ENCODE assay signal across 12 cellular contexts in genomic region chr18:59096098-59096779, GRCh38. TPM values are rescaled to one million over a fixed set of nuclear protein-coding genes. Genes with fewer than 3 reads are reported as not detected.
DNase-seq lines count a peak whose midpoint lies in the region; ATAC-seq, FAIRE-seq and TF ChIP-seq lines count a peak whose summit lies in the region.
"Had no signal": no experiment of that assay in that cellular context is flagged by ENCODE, and none has a peak within 500 bp of the region (broad histone marks: within the 10 kb centered on the region; RNA-seq: fewer than 3 reads in every experiment).

No MANE protein-coding gene starts in this region.

- ATAC-seq in gastroesophageal sphincter = no peak
- ATAC-seq: activated CD8-positive, alpha-beta T cell treated with anti-CD3 and anti-CD28 coated beads for 36 hours had no signal

- peak; percentile 71 to 85 (median 75) for TF ChIP-seq CTCF in H1 (IDR thresholded peaks at IDR 0.05; ENCODE audit: control extremely low read depth in 1 of 3, insufficient read depth in 1 of 3, low read depth in 1 of 3, low read length in 3 of 3)
- no peak for TF ChIP-seq CTCF in mammary epithelial cell (conservative IDR thresholded peaks at IDR 0.05 in 1 of 2, IDR thresholded peaks at IDR 0.05 in 1 of 2; ENCODE audit: extremely low read depth in 1 of 2, insufficient read depth in 1 of 2, low read depth in 1 of 2, low read length in 2 of 2)
- TF ChIP-seq CTCF in mesothelial cell of epicardium (IDR thresholded peaks at IDR 0.05; ENCODE audit: unreplicated experiment) = no peak
- no peak for TF ChIP-seq CTCF in gastroesophageal sphincter (IDR thresholded peaks at IDR 0.05)

- no peak overlapping the region for H2BK5ac ChIP-seq in H1 (ENCODE audit: low read depth, low read length)

- no peak overlapping the region for H4K91ac ChIP-seq in H1 (replicated peaks; ENCODE audit: insufficient read length, low read length)

- H3K4me3 Mint-ChIP-seq in mesothelial cell of epicardium = no peak overlapping the region
- H3K4me3 Mint-ChIP-seq: activated CD8-positive, alpha-beta T cell treated with anti-CD3 and anti-CD28 coated beads for 36 hours; CD4-positive, alpha-beta memory T cell; IgD-negative memory B cell had no signal

- no peak overlapping the region for H3K27ac Mint-ChIP-seq in mesothelial cell of epicardium
- H3K27ac Mint-ChIP-seq: activated CD8-positive, alpha-beta T cell treated with anti-CD3 and anti-CD28 coated beads for 36 hours; CD4-positive, alpha-beta memory T cell had no signal

- H2AK5ac ChIP-seq in H1 (ENCODE audit: low read depth, low read length) = no peak overlapping the region

- H3K4me2 ChIP-seq in H1 (ENCODE audit: insufficient read depth in 1 of 2, low read depth in 2 of 2, low read length in 2 of 2) (no peak overlapping the region), mammary epithelial cell (ENCODE audit: insufficient read depth, low read depth, low read length) (no peak overlapping the region)
- H3K4me2 ChIP-seq: smooth muscle cell had no signal

- no peak overlapping the region for H3K18ac ChIP-seq in H1 (ENCODE audit: extremely low read depth, low read length)

- H2BK15ac ChIP-seq in H1 (ENCODE audit: low read length) = no peak overlapping the region

- peak; percentile 99 for DNase-seq in NCI-H128 (lab: John Stamatoyannopoulos, UW; ENCODE audit: unreplicated experiment)
- DNase-seq in NCI-H2196 (lab: John Stamatoyannopoulos, UW; ENCODE audit: unreplicated experiment) = peak; percentile 94
- peak; percentile 38 to 70 for DNase-seq in H1 (ENCODE audit: low read depth in 1 of 2, low spot score in 2 of 2)
- no peak for DNase-seq in mammary epithelial cell
- DNase-seq in mesothelial cell of epicardium (ENCODE audit: low spot score in 2 of 2, unreplicated experiment in 2 of 2) = no peak
- no peak for DNase-seq in middle frontal gyrus (ENCODE audit: extremely low spot score, low spot score)
- DNase-seq: activated CD8-positive, alpha-beta T cell treated with anti-CD3 and anti-CD28 coated beads for 36 hours; CD4-positive, alpha-beta memory T cell had no signal

- H3K9me3 ChIP-seq in H1 (ENCODE audit: insufficient read depth in 2 of 2, low read depth in 1 of 2, low read length in 1 of 2) (no peaks in the 10 kb centered on the region), mammary epithelial cell (replicated peaks; ENCODE audit: insufficient read depth, low read length) (no peaks in the 10 kb centered on the region), gastroesophageal sphincter (no peaks in the 10 kb centered on the region)

- H2BK20ac ChIP-seq in H1 (ENCODE audit: low read length) = no peak overlapping the region; the same call in 1 of the 2 replicates

- H3K4ac ChIP-seq in H1 (replicated peaks; ENCODE audit: insufficient read length, low read depth, low read length) = no peak overlapping the region

- peaks cover 0 to 3% (median 1%) of the 10 kb centered on the region in 4 experiments; a peak in 4 of 7 replicates for H3K4me1 ChIP-seq in H1 (replicated peaks in 1 of 4; ENCODE audit: control insufficient read depth in 3 of 4, insufficient read depth in 4 of 4, low read length in 3 of 4)
- no peaks in the 10 kb centered on the region for H3K4me1 ChIP-seq in mammary epithelial cell (ENCODE audit: insufficient read depth, low read length)
- no peaks in the 10 kb centered on the region for H3K4me1 ChIP-seq in gastroesophageal sphincter

- no peak overlapping the region for H4K8ac ChIP-seq in H1 (ENCODE audit: extremely low read depth, insufficient read depth, low read length)

- TF ChIP-seq RAD21 in H1 (IDR thresholded peaks at IDR 0.05 in 1 of 2, conservative IDR thresholded peaks at IDR 0.05 in 1 of 2; ENCODE audit: low read depth in 2 of 2, low read length in 2 of 2) = peak; percentile 58 to 65

- H3K4me3 ChIP-seq in H1 (ENCODE audit: extremely low read depth in 1 of 4, insufficient read depth in 2 of 4, low read depth in 3 of 4, low read length in 4 of 4) = no peak overlapping the region
- H3K4me3 ChIP-seq in mammary epithelial cell (replicated peaks in 1 of 3; ENCODE audit: insufficient read depth in 1 of 3, low read depth in 2 of 3, low read length in 3 of 3) = no peak overlapping the region
- no peak overlapping the region for H3K4me3 ChIP-seq in gastroesophageal sphincter
- H3K4me3 ChIP-seq: smooth muscle cell had no signal

- no peaks in the 10 kb centered on the region for H3K9me3 Mint-ChIP-seq in mesothelial cell of epicardium
- H3K9me3 Mint-ChIP-seq: activated CD8-positive, alpha-beta T cell treated with anti-CD3 and anti-CD28 coated beads for 36 hours; CD4-positive, alpha-beta memory T cell had no signal

- no peak for TF ChIP-seq POLR2A in H1 (IDR thresholded peaks at IDR 0.05; ENCODE audit: control extremely low read depth in 1 of 2, low read depth in 2 of 2, low read length in 2 of 2)
- no peak for TF ChIP-seq POLR2A in gastroesophageal sphincter (IDR thresholded peaks at IDR 0.05)

- H3K9ac ChIP-seq in H1 (replicated peaks in 1 of 4; ENCODE audit: extremely low read depth in 1 of 4, low read depth in 3 of 4, low read length in 3 of 4) = no peak overlapping the region
- H3K9ac ChIP-seq in mammary epithelial cell (ENCODE audit: insufficient read depth, low read length) = no peak overlapping the region

- H3K4me1 Mint-ChIP-seq in mesothelial cell of epicardium = no peaks in the 10 kb centered on the region
- H3K4me1 Mint-ChIP-seq: CD4-positive, alpha-beta memory T cell had no signal

- H4K20me1 ChIP-seq in H1 (replicated peaks in 1 of 2; ENCODE audit: control insufficient read depth in 1 of 2, insufficient read depth in 2 of 2, low read length in 2 of 2) = no peaks in the 10 kb centered on the region
- no peaks in the 10 kb centered on the region for H4K20me1 ChIP-seq in mammary epithelial cell (ENCODE audit: insufficient read depth, low read length)

- peak overlapping the region; percentile 84 for H2AFZ ChIP-seq in H1 (ENCODE audit: low read length)
- no peak overlapping the region for H2AFZ ChIP-seq in mammary epithelial cell (ENCODE audit: low read depth, low read length)

- in situ Hi-C loops in mammary epithelial cell (cut with MboI; ENCODE audit: low sequenced_read_pairs in 2 of 2) = no loop called here

- no peak overlapping the region for H2BK12ac ChIP-seq in H1 (ENCODE audit: low read depth, low read length)

- POLR2A ChIA-PET in H1 (lab: Charles Lee; ENCODE audit: partially characterized antibody) = no interaction called here

- no peak overlapping the region for H3K14ac ChIP-seq in H1 (ENCODE audit: insufficient read length)

- no peak overlapping the region for H3K23ac ChIP-seq in H1 (ENCODE audit: insufficient read length)

- no peak overlapping the region for H3K56ac ChIP-seq in H1 (replicated peaks; ENCODE audit: insufficient read length, low read depth, low read length)

- H3K27me3 ChIP-seq in H1 (replicated peaks in 1 of 4; ENCODE audit: control insufficient read depth in 3 of 4, extremely low read depth in 1 of 4, insufficient read depth in 3 of 4, low read length in 3 of 4) (peaks cover 0 to 2% (median 0%) of the 10 kb centered on the region in 4 experiments; a peak in 1 of 7 replicates), mammary epithelial cell (ENCODE audit: insufficient read depth, low read length) (peaks cover 8% of the 10 kb centered on the region), gastroesophageal sphincter (peaks cover 4% of the 10 kb centered on the region)

- intact Hi-C loops in mammary epithelial cell (cut with micrococcal nuclease) = no loop called here

- no peak overlapping the region for H2BK120ac ChIP-seq in H1 (replicated peaks; ENCODE audit: low read depth, low read length)

- peaks cover 25% of the 10 kb centered on the region for H3K27me3 Mint-ChIP-seq in mesothelial cell of epicardium (ENCODE audit: low read depth)

- H3K36me3 ChIP-seq in H1 (ENCODE audit: control insufficient read depth in 2 of 4, insufficient read depth in 4 of 4, low read length in 3 of 4) (no peaks in the 10 kb centered on the region), mammary epithelial cell (ENCODE audit: insufficient read depth, low read length) (no peaks in the 10 kb centered on the region), gastroesophageal sphincter (no peaks in the 10 kb centered on the region)

- H3K79me1 ChIP-seq in H1 (ENCODE audit: low read depth, low read length) = no peaks in the 10 kb centered on the region

- no TSS peak for BruUV-seq in mammary epithelial cell (replicated peaks; lab: Mats Ljungman, UMichigan)

- 62% methylated on average over 7 of the region's 7 CpGs; no CpG with 5 or more reads in 1 of the 2 experiments for WGBS in H1 (ENCODE audit: extremely low coverage in 1 of 2, insufficient coverage in 1 of 2, insufficient read length in 1 of 2, insufficient replicate concordance in 2 of 2, low coverage in 1 of 2, low lambda C conversion rate in 2 of 2, missing lambda C conversion rate in 1 of 2), 2 experiments
- WGBS in mammary epithelial cell (ENCODE audit: low coverage, missing lambda C conversion rate) = 84% methylated on average over 7 of the region's 7 CpGs
- 70 to 80% methylated on average over 2 to 4 of the region's 7 CpGs for WGBS in gastroesophageal sphincter (ENCODE audit: low coverage in 1 of 2), 2 donors

- H3K27ac ChIP-seq in H1 (ENCODE audit: low read depth, low read length) (no peak overlapping the region), mammary epithelial cell (ENCODE audit: insufficient read depth, low read depth, low read length) (no peak overlapping the region), gastroesophageal sphincter (no peak overlapping the region)

- TF ChIP-seq EP300 in H1 (IDR thresholded peaks at IDR 0.05; ENCODE audit: borderline replicate concordance in 1 of 2, low read depth in 2 of 2, low read length in 2 of 2) (no peak), gastroesophageal sphincter (IDR thresholded peaks at IDR 0.05) (no peak)

- dilution Hi-C loops in mammary epithelial cell (cut with HindIII; ENCODE audit: low sequenced_read_pairs) = no loop called here

- CTCF ChIA-PET in H1 (lab: Charles Lee; ENCODE audit: partially characterized antibody) = interaction anchor here (0.6 to 2.8 kb wide), 3 partner anchors 11 to 31 kb away, joined by 3 to 10 read pairs (median 10); no protein-coding TSS in a partner anchor
- CTCF ChIA-PET in mammary epithelial cell (lab: Charles Lee; ENCODE audit: low non-redundant PET) = no interaction called here

- peak; percentile 62 for FAIRE-seq in H1 (lab: Jason Lieb, UNC)
- FAIRE-seq: endothelial cell of umbilical vein had no signal

- no peak overlapping the region for H4K5ac ChIP-seq in H1 (ENCODE audit: insufficient read length, low read depth, low read length)

- no peaks in the 10 kb centered on the region for H3K79me2 ChIP-seq in H1 (ENCODE audit: control insufficient read depth in 1 of 2, insufficient read depth in 2 of 2, low read length in 2 of 2)
- H3K79me2 ChIP-seq in mammary epithelial cell (ENCODE audit: insufficient read depth, low read length) = no peaks in the 10 kb centered on the region

- H3K36me3 Mint-ChIP-seq in mesothelial cell of epicardium = no peaks in the 10 kb centered on the region
- H3K36me3 Mint-ChIP-seq: CD4-positive, alpha-beta memory T cell had no signal

- H3K23me2 ChIP-seq in H1 (ENCODE audit: low read depth, low read length) = no peaks in the 10 kb centered on the region

RNA-seq across cellular contexts. Expression of gene SEC11C, which starts 43.4 kb away (rescaled TPM):
- total RNA-seq in H1 (2021; fragmentation: NEBNext Ultra II Directional; extraction: Animal tissue kit (Norgen Biotek cat#: 25700)) = 59.3 and 64.7 TPM in 2 replicates
- 27.1 and 31.5 TPM in 2 replicates for polyA plus RNA-seq in H1 (2011; rRNA removed)
- 30.4 TPM for polyA plus RNA-seq in H1 (2011; cell fraction: cytosol; rRNA removed)
- polyA plus RNA-seq in H1 (2011; cell fraction: nucleus; rRNA removed) = 17.4 TPM
- polyA plus RNA-seq in H1 (2012, experiment 1 of 2) = 45.9 to 98.8 TPM (median 56.9 TPM) in 4 replicates
- polyA plus RNA-seq in H1 (2012, experiment 2 of 2) = 34.8 TPM
- 122 TPM for polyA plus RNA-seq in H1 (2013, experiment 1 of 2)
- polyA plus RNA-seq in H1 (2013, experiment 2 of 2) = 174 TPM
- 9.2 and 10.8 TPM in 2 replicates for polyA minus RNA-seq in H1 (2011; rRNA and poly(A)+ RNA removed)
- 16.4 TPM for polyA minus RNA-seq in H1 (2011; cell fraction: cytosol; rRNA and poly(A)+ RNA removed)
- 4.8 TPM for polyA minus RNA-seq in H1 (2011; cell fraction: nucleus; rRNA and poly(A)+ RNA removed)
- 10 to 100 TPM; 13.7 to 47.1 TPM for total RNA-seq in mammary epithelial cell
- polyA plus RNA-seq in mammary epithelial cell = 23.3 TPM
- 27.0 TPM for polyA minus RNA-seq in mammary epithelial cell
- 15.2 to 21.0 TPM (median 15.8 TPM) in 3 replicates for total RNA-seq in mesothelial cell of epicardium
- 10 to 100 TPM; 14.7 to 25.2 (median 21.6) TPM for total RNA-seq in gastroesophageal sphincter

Comparison
In these comparisons a context has a peak if more than half of its experiments do, and no peak if none do; other contexts are left out.
1. DNase-seq: peak in NCI-H128 (single experiment), NCI-H2196 (single experiment) and H1 (2 of 2); none in mammary epithelial cell (single experiment), mesothelial cell of epicardium (0 of 2) and middle frontal gyrus (single experiment).
2. CTCF ChIP-seq: peak in H1 (3 of 3); none in mammary epithelial cell (0 of 2), mesothelial cell of epicardium (single experiment) and gastroesophageal sphincter (0 of 4).